ENCODE assay signal across 8 cellular contexts in genomic region chr17:17063546-17064122, GRCh38. TPM values are rescaled to one million over a fixed set of nuclear protein-coding genes. Genes with fewer than 3 reads are reported as not detected.
A peak's percentile ranks its signal among the peaks of the same experiment; 100 is the strongest.
DNase-seq lines count a peak whose midpoint lies in the region; ATAC-seq and TF ChIP-seq lines count a peak whose summit lies in the region.

No MANE protein-coding gene starts in this region.

- no peaks in the 10 kb centered on the region for H3K9me3 Mint-ChIP-seq in CD4-positive, alpha-beta T cell
- no peaks in the 10 kb centered on the region for H3K9me3 Mint-ChIP-seq in osteocyte (ENCODE audit: unreplicated experiment)

- POLR2A ChIA-PET in CD4-positive, alpha-beta T cell (lab: Charles Lee), result no interaction called here

- intact Hi-C loops in CD4-positive, alpha-beta T cell (cut with DNase I, micrococcal nuclease), result no loop called here

- no peak overlapping the region for H3K4me3 ChIP-seq in WERI-Rb-1 (ENCODE audit: low read depth, low read length)

- H3K36me3 Mint-ChIP-seq in CD4-positive, alpha-beta T cell (ENCODE audit: low read depth), result peaks cover 3% of the 10 kb centered on the region
- peaks cover 5% of the 10 kb centered on the region for H3K36me3 Mint-ChIP-seq in osteocyte (ENCODE audit: unreplicated experiment)

- no peak for TF ChIP-seq CTCF in CD4-positive, alpha-beta T cell (IDR thresholded peaks at IDR 0.05)
- TF ChIP-seq CTCF in osteocyte (IDR thresholded peaks at IDR 0.05) (no peak), WERI-Rb-1 (IDR thresholded peaks at IDR 0.05; ENCODE audit: low read depth, low read length) (no peak)

- peaks cover 62% of the 10 kb centered on the region for H3K4me1 Mint-ChIP-seq in CD4-positive, alpha-beta T cell (ENCODE audit: low read depth)
- peaks cover 66% of the 10 kb centered on the region for H3K4me1 Mint-ChIP-seq in osteocyte (ENCODE audit: unreplicated experiment)

- no peaks in the 10 kb centered on the region for H3K27me3 ChIP-seq in CD4-positive, alpha-beta T cell (ENCODE audit: control insufficient read depth, insufficient read depth, low read length)
- H3K27me3 ChIP-seq in WERI-Rb-1 (ENCODE audit: insufficient read depth, low read depth, severe bottlenecking), result no peaks in the 10 kb centered on the region

- H3K9me3 ChIP-seq in CD4-positive, alpha-beta T cell (ENCODE audit: control insufficient read depth, low read length), result no peaks in the 10 kb centered on the region
- no peaks in the 10 kb centered on the region for H3K9me3 ChIP-seq in WERI-Rb-1 (ENCODE audit: severe bottlenecking)

- H3K4me3 Mint-ChIP-seq in CD4-positive, alpha-beta T cell, result no peak overlapping the region
- H3K4me3 Mint-ChIP-seq in osteocyte (ENCODE audit: unreplicated experiment), result no peak overlapping the region

- no peaks in the 10 kb centered on the region for H3K27me3 Mint-ChIP-seq in CD4-positive, alpha-beta T cell
- H3K27me3 Mint-ChIP-seq in osteocyte (ENCODE audit: unreplicated experiment), result no peaks in the 10 kb centered on the region

- H3K27ac ChIP-seq in CD4-positive, alpha-beta T cell (ENCODE audit: low read depth, low read length), result no peak overlapping the region
- no peak overlapping the region for H3K27ac ChIP-seq in WERI-Rb-1

- DNase-seq in CD4-positive, alpha-beta T cell, result no peak
- DNase-seq in NCI-H2196 treated with DMSO at 0.1 percent for 48 hours (lab: John Stamatoyannopoulos, UW; ENCODE audit: unreplicated experiment) (peak; percentile 34), fibroblast of gingiva (ENCODE audit: low read depth) (peak; percentile 75), osteocyte (ENCODE audit: extremely low spot score, unreplicated experiment) (no peak), dermis blood vessel endothelial cell (no peak), WERI-Rb-1 (no peak)

- H3K27ac Mint-ChIP-seq in CD4-positive, alpha-beta T cell, result peak overlapping the region; percentile 43
- peak overlapping the region; percentile 6 for H3K27ac Mint-ChIP-seq in osteocyte (ENCODE audit: unreplicated experiment)

- CTCF ChIA-PET in CD4-positive, alpha-beta T cell (lab: Charles Lee), result no interaction called here

- peaks cover 22% of the 10 kb centered on the region for H3K36me3 ChIP-seq in WERI-Rb-1

- ATAC-seq in CD4-positive, alpha-beta T cell (ENCODE audit: poor library complexity), result peak; percentile 52
- ATAC-seq in GM21367 (IDR thresholded peaks at IDR 0.05; ENCODE audit: unreplicated experiment), result no peak
- no peak for ATAC-seq in HG02970 (IDR thresholded peaks at IDR 0.05; ENCODE audit: low FRiP score, unreplicated experiment)

RNA-seq across cellular contexts. Expression of gene MPRIP, which starts 21.4 kb away (rescaled TPM):
- 100 to 1,000 TPM; 176 to 188 TPM for total RNA-seq in CD4-positive, alpha-beta T cell
- 206 and 209 TPM in 2 replicates for total RNA-seq in osteocyte
- 105 and 175 TPM in 2 replicates for total RNA-seq in dermis blood vessel endothelial cell

Comparison
In these comparisons a context has a peak if more than half of its experiments do, and no peak if none do; other contexts are left out.
1. DNase-seq: peak in NCI-H2196 treated with DMSO at 0.1 percent for 48 hours (single experiment) and fibroblast of gingiva (single experiment); none in CD4-positive, alpha-beta T cell (0 of 10), osteocyte (single experiment), dermis blood vessel endothelial cell (single experiment) and WERI-Rb-1 (single experiment).